1 cellular context compared by ENCODE assay signal in the genomic region with DNA sequence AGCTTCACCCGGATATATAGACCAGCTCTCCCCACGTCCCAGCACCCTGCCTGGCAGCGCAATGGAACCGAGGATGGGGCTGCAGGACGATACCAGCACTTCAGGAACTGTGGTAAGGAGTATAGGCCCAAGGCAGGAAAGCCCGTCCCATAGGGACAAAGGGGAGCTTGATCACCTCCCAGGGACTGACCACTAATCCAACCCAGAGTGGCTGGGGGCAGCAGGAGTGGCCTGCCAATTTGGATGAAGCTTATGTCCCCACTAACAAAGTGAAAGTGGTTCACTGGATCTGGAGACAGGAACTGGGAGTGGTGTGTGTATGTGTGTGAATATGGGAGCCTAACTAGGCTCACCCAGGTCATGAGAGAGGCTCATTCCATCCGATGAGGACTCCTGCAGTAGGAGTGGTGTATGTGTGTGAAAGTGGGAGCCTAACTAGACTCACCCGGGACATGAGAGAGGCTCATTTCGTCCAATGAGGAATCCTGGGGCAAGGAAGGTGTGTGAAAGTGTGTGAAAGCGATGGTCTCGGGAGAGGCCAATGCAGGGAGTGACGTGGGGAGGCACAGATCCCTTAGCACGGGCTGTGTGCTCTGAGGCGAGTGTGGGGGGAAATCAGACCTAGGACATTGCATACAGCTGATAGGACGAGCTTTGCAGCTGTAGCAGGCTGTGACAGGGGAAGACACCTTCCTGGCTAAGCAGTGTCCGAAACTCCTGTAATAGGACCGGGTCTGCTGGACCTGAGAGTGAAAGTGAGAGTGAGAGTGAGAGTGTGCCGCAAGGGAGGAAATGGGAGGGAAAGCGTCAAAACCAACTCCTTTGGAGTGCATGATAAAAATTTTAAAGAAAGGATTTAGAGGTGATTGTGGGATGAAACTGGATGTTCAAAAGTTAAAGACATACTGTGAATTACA.
TF ChIP-seq lines count a peak whose summit lies in the region.

No MANE protein-coding gene starts in this region.

TF ChIP-seq in GM12878, 131 proteins besides CTCF, POLR2A, EP300 and RAD21 (continues in another document):
- TF ChIP-seq MEF2A (IDR thresholded peaks at IDR 0.05; ENCODE audit: insufficient read depth, low read depth, low read length) (no peak), ATF7 (IDR thresholded peaks at IDR 0.05; ENCODE audit: low read depth) (peak; percentile 67), KDM1A (IDR thresholded peaks at IDR 0.05; ENCODE audit: borderline replicate concordance) (no peak), CHD1 (IDR thresholded peaks at IDR 0.05; ENCODE audit: low read depth, low read length) (peak; percentile 45; the same call in 1 of the 2 replicates), IKZF2 (IDR thresholded peaks at IDR 0.05) (peak; percentile 86 to 91), TAF1 (IDR thresholded peaks at IDR 0.05; ENCODE audit: borderline replicate concordance, low read depth, low read length) (peak; percentile 17; the same call in 1 of the 2 replicates), NR2C1 (IDR thresholded peaks at IDR 0.05) (no peak), CBX5 (IDR thresholded peaks at IDR 0.05; ENCODE audit: low read depth) (peak; percentile 77; the same call in 1 of the 2 replicates), POU2F2 (IDR thresholded peaks at IDR 0.05; ENCODE audit: borderline replicate concordance, low read depth, low read length) (peak; percentile 53; the same call in 1 of the 3 replicates), RFX5 (IDR thresholded peaks at IDR 0.05; ENCODE audit: low read depth, low read length) (no peak), POLR2AphosphoS2 (IDR thresholded peaks at IDR 0.05; ENCODE audit: low read depth, low read length) (no peak), PML (IDR thresholded peaks at IDR 0.05; ENCODE audit: low read length) (peak; percentile 79), BACH1 (IDR thresholded peaks at IDR 0.05; ENCODE audit: borderline replicate concordance) (no peak), EED (IDR thresholded peaks at IDR 0.05; ENCODE audit: low read depth) (peak; percentile 95; the same call in 1 of the 2 replicates), JUNB (IDR thresholded peaks at IDR 0.05) (no peak; the same call in none of the 2 replicates), NBN (IDR thresholded peaks at IDR 0.05) (0 out of 2 replicates have a peak, but pooled peaks have one; percentile 58), RUNX3 (IDR thresholded peaks at IDR 0.05; ENCODE audit: low read length) (peak; percentile 83), EZH2 (IDR thresholded peaks at IDR 0.05; ENCODE audit: borderline replicate concordance, control insufficient read depth, low read depth, low read length) (no peak), MYC (IDR thresholded peaks at IDR 0.05; ENCODE audit: insufficient read depth, insufficient read length, insufficient replicate concordance, low read length, severe bottlenecking) (no peak), HDGF (IDR thresholded peaks at IDR 0.05) (peak; percentile 93), ZNF24 (IDR thresholded peaks at IDR 0.05) (no peak), YBX1 (IDR thresholded peaks at IDR 0.05) (no peak), SIX5 (IDR thresholded peaks at IDR 0.05; ENCODE audit: low read depth, low read length, severe bottlenecking) (no peak), STAT3 (IDR thresholded peaks at IDR 0.05; ENCODE audit: low read depth, low read length) (no peak), POLR2AphosphoS5 (IDR thresholded peaks at IDR 0.05; ENCODE audit: low read length) (peak; percentile 64), RB1 (IDR thresholded peaks at IDR 0.05; ENCODE audit: borderline replicate concordance) (no peak), TCF12 (IDR thresholded peaks at IDR 0.05; ENCODE audit: low read depth, low read length) (peak; percentile 85), NFIC (IDR thresholded peaks at IDR 0.05; ENCODE audit: low read depth, low read length) (peak; percentile 86), GABPA (IDR thresholded peaks at IDR 0.05; ENCODE audit: low read depth) (no peak), MTA2 (IDR thresholded peaks at IDR 0.05; ENCODE audit: low read depth) (peak; percentile 75; the same call in 1 of the 2 replicates), STAT1 (conservative IDR thresholded peaks at IDR 0.05) (no peak), TCF3 (IDR thresholded peaks at IDR 0.05; ENCODE audit: borderline replicate concordance, insufficient read depth, low read depth, low read length) (peak; percentile 62; the same call in 1 of the 2 replicates)
- TF ChIP-seq, protein P1, sequence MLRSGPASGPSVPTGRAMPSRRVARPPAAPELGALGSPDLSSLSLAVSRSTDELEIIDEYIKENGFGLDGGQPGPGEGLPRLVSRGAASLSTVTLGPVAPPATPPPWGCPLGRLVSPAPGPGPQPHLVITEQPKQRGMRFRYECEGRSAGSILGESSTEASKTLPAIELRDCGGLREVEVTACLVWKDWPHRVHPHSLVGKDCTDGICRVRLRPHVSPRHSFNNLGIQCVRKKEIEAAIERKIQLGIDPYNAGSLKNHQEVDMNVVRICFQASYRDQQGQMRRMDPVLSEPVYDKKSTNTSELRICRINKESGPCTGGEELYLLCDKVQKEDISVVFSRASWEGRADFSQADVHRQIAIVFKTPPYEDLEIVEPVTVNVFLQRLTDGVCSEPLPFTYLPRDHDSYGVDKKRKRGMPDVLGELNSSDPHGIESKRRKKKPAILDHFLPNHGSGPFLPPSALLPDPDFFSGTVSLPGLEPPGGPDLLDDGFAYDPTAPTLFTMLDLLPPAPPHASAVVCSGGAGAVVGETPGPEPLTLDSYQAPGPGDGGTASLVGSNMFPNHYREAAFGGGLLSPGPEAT (IDR thresholded peaks at IDR 0.05; ENCODE audit: low read depth): peak; percentile 70
- TF ChIP-seq, protein P2, sequence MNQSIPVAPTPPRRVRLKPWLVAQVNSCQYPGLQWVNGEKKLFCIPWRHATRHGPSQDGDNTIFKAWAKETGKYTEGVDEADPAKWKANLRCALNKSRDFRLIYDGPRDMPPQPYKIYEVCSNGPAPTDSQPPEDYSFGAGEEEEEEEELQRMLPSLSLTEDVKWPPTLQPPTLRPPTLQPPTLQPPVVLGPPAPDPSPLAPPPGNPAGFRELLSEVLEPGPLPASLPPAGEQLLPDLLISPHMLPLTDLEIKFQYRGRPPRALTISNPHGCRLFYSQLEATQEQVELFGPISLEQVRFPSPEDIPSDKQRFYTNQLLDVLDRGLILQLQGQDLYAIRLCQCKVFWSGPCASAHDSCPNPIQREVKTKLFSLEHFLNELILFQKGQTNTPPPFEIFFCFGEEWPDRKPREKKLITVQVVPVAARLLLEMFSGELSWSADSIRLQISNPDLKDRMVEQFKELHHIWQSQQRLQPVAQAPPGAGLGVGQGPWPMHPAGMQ (IDR thresholded peaks at IDR 0.05; ENCODE audit: borderline replicate concordance): no peak
- TF ChIP-seq, protein P3, sequence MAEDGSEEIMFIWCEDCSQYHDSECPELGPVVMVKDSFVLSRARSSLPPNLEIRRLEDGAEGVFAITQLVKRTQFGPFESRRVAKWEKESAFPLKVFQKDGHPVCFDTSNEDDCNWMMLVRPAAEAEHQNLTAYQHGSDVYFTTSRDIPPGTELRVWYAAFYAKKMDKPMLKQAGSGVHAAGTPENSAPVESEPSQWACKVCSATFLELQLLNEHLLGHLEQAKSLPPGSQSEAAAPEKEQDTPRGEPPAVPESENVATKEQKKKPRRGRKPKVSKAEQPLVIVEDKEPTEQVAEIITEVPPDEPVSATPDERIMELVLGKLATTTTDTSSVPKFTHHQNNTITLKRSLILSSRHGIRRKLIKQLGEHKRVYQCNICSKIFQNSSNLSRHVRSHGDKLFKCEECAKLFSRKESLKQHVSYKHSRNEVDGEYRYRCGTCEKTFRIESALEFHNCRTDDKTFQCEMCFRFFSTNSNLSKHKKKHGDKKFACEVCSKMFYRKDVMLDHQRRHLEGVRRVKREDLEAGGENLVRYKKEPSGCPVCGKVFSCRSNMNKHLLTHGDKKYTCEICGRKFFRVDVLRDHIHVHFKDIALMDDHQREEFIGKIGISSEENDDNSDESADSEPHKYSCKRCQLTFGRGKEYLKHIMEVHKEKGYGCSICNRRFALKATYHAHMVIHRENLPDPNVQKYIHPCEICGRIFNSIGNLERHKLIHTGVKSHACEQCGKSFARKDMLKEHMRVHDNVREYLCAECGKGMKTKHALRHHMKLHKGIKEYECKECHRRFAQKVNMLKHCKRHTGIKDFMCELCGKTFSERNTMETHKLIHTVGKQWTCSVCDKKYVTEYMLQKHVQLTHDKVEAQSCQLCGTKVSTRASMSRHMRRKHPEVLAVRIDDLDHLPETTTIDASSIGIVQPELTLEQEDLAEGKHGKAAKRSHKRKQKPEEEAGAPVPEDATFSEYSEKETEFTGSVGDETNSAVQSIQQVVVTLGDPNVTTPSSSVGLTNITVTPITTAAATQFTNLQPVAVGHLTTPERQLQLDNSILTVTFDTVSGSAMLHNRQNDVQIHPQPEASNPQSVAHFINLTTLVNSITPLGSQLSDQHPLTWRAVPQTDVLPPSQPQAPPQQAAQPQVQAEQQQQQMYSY (CRISPR knock-in tag; IDR thresholded peaks at IDR 0.05): no peak
- TF ChIP-seq, protein P4, sequence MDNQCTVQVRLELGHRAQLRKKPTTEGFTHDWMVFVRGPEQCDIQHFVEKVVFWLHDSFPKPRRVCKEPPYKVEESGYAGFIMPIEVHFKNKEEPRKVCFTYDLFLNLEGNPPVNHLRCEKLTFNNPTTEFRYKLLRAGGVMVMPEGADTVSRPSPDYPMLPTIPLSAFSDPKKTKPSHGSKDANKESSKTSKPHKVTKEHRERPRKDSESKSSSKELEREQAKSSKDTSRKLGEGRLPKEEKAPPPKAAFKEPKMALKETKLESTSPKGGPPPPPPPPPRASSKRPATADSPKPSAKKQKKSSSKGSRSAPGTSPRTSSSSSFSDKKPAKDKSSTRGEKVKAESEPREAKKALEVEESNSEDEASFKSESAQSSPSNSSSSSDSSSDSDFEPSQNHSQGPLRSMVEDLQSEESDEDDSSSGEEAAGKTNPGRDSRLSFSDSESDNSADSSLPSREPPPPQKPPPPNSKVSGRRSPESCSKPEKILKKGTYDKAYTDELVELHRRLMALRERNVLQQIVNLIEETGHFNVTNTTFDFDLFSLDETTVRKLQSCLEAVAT (IDR thresholded peaks at IDR 0.05): no peak
- TF ChIP-seq, protein P5, sequence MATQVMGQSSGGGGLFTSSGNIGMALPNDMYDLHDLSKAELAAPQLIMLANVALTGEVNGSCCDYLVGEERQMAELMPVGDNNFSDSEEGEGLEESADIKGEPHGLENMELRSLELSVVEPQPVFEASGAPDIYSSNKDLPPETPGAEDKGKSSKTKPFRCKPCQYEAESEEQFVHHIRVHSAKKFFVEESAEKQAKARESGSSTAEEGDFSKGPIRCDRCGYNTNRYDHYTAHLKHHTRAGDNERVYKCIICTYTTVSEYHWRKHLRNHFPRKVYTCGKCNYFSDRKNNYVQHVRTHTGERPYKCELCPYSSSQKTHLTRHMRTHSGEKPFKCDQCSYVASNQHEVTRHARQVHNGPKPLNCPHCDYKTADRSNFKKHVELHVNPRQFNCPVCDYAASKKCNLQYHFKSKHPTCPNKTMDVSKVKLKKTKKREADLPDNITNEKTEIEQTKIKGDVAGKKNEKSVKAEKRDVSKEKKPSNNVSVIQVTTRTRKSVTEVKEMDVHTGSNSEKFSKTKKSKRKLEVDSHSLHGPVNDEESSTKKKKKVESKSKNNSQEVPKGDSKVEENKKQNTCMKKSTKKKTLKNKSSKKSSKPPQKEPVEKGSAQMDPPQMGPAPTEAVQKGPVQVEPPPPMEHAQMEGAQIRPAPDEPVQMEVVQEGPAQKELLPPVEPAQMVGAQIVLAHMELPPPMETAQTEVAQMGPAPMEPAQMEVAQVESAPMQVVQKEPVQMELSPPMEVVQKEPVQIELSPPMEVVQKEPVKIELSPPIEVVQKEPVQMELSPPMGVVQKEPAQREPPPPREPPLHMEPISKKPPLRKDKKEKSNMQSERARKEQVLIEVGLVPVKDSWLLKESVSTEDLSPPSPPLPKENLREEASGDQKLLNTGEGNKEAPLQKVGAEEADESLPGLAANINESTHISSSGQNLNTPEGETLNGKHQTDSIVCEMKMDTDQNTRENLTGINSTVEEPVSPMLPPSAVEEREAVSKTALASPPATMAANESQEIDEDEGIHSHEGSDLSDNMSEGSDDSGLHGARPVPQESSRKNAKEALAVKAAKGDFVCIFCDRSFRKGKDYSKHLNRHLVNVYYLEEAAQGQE (IDR thresholded peaks at IDR 0.05; ENCODE audit: low read depth, low read length): no peak
- TF ChIP-seq, protein P6, sequence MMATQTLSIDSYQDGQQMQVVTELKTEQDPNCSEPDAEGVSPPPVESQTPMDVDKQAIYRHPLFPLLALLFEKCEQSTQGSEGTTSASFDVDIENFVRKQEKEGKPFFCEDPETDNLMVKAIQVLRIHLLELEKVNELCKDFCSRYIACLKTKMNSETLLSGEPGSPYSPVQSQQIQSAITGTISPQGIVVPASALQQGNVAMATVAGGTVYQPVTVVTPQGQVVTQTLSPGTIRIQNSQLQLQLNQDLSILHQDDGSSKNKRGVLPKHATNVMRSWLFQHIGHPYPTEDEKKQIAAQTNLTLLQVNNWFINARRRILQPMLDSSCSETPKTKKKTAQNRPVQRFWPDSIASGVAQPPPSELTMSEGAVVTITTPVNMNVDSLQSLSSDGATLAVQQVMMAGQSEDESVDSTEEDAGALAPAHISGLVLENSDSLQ (IDR thresholded peaks at IDR 0.05): peak; percentile 52; the same call in 1 of the 2 replicates
- TF ChIP-seq, protein P7, sequence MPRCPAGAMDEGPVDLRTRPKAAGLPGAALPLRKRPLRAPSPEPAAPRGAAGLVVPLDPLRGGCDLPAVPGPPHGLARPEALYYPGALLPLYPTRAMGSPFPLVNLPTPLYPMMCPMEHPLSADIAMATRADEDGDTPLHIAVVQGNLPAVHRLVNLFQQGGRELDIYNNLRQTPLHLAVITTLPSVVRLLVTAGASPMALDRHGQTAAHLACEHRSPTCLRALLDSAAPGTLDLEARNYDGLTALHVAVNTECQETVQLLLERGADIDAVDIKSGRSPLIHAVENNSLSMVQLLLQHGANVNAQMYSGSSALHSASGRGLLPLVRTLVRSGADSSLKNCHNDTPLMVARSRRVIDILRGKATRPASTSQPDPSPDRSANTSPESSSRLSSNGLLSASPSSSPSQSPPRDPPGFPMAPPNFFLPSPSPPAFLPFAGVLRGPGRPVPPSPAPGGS (IDR thresholded peaks at IDR 0.05; ENCODE audit: borderline replicate concordance, insufficient read depth, low read depth, low read length, poor library complexity, severe bottlenecking): peak; percentile 22
